20 cellular contexts compared by ENCODE assay signal in genomic region chr20:3275064-3275935, GRCh38. TPM values are rescaled to one million over a fixed set of nuclear protein-coding genes. Genes with fewer than 3 reads are reported as not detected.
DNase-seq lines count a peak whose midpoint lies in the region; ATAC-seq, FAIRE-seq and TF ChIP-seq lines count a peak whose summit lies in the region.
"Had no signal": no experiment of that assay in that cellular context is flagged by ENCODE, and none has a peak within 500 bp of the region (broad histone marks: within the 10 kb centered on the region; RNA-seq: fewer than 3 reads in every experiment).

No MANE protein-coding gene starts in this region.

- peak overlapping the region; percentile 9 for H3K9ac ChIP-seq in mesenchymal stem cell (ENCODE audit: low read length)

- H4K8ac ChIP-seq in mesenchymal stem cell (ENCODE audit: low read length): no peak overlapping the region

- FAIRE-seq in bronchial epithelial cell (lab: Jason Lieb, UNC): peak; percentile 70
- FAIRE-seq: A204.1 had no signal

- TF ChIP-seq CTCF in bronchial epithelial cell (IDR thresholded peaks at IDR 0.05; ENCODE audit: insufficient read depth, low read length, severe bottlenecking) (no peak), BE2C (IDR thresholded peaks at IDR 0.05; ENCODE audit: low read depth, low read length) (no peak)

- no peak overlapping the region for H2AK5ac ChIP-seq in mesenchymal stem cell (ENCODE audit: low read length, severe bottlenecking)

- no peak overlapping the region for H2AFZ ChIP-seq in mesenchymal stem cell (ENCODE audit: low read depth, low read length)
- H2AFZ ChIP-seq: GM23338 had no signal

- no peak overlapping the region for H4K91ac ChIP-seq in mesenchymal stem cell (ENCODE audit: low read length)

- peak; percentile 97 for DNase-seq in G401 (ENCODE audit: low spot score)
- peak; percentile 13 for DNase-seq in NCI-H82 treated with DMSO at 0.1 percent for 48 hours (lab: John Stamatoyannopoulos, UW; ENCODE audit: unreplicated experiment)
- DNase-seq in bronchial epithelial cell (ENCODE audit: low read depth): no peak
- no peak for DNase-seq in mesenchymal stem cell
- no peak for DNase-seq in BE2C
- DNase-seq: Caco-2; CD4-positive, alpha-beta T cell; GDM1; KG1; MV-4-11; NCI-H1417; NCI-H187; NCI-H526; Peyer's patch had no signal

- no peaks in the 10 kb centered on the region for H3K79me1 ChIP-seq in mesenchymal stem cell (replicated peaks; ENCODE audit: low read length, poor library complexity, severe bottlenecking)

- H3K4me1 ChIP-seq in mesenchymal stem cell (ENCODE audit: control insufficient read depth, insufficient read depth, low read depth, low read length): no peaks in the 10 kb centered on the region
- no peaks in the 10 kb centered on the region for H3K4me1 ChIP-seq in BE2C
- H3K4me1 ChIP-seq: Caco-2, Peyer's patch had no signal

- H3K27ac ChIP-seq in mesenchymal stem cell (ENCODE audit: low read length, poor library complexity, severe bottlenecking): no peak overlapping the region
- H3K27ac ChIP-seq: Peyer's patch had no signal

- no peak overlapping the region for H2BK5ac ChIP-seq in mesenchymal stem cell (ENCODE audit: low read depth, low read length, poor library complexity, severe bottlenecking)

- H3K4me3 ChIP-seq in bronchial epithelial cell (ENCODE audit: low read depth, low read length): no peak overlapping the region
- H3K4me3 ChIP-seq in mesenchymal stem cell (ENCODE audit: insufficient read depth in 1 of 2, low read depth in 1 of 2, low read length in 2 of 2): no peak overlapping the region
- H3K4me3 ChIP-seq in BE2C (ENCODE audit: low read depth, low read length): no peak overlapping the region
- H3K4me3 ChIP-seq: GM23338, Peyer's patch had no signal

- H3K27me3 ChIP-seq in bronchial epithelial cell (ENCODE audit: control insufficient read depth, insufficient read depth, low read length) (no peaks in the 10 kb centered on the region), mesenchymal stem cell (ENCODE audit: control insufficient read depth in 1 of 2, insufficient read depth in 1 of 2, low read length in 2 of 2) (no peaks in the 10 kb centered on the region), BE2C (no peaks in the 10 kb centered on the region)
- H3K27me3 ChIP-seq: Peyer's patch had no signal

- H2BK12ac ChIP-seq in mesenchymal stem cell (ENCODE audit: low read length in 2 of 2): no peak overlapping the region

- no peak overlapping the region for H2BK15ac ChIP-seq in mesenchymal stem cell (ENCODE audit: low read depth, poor library complexity, severe bottlenecking)

- ATAC-seq in GM21390 (IDR thresholded peaks at IDR 0.05; ENCODE audit: unreplicated experiment): no peak
- no peak for ATAC-seq in HG03457 (IDR thresholded peaks at IDR 0.05; ENCODE audit: unreplicated experiment)
- ATAC-seq: GM23338, HCT116, Right ventricle myocardium inferior had no signal

- H3K4me2 ChIP-seq in mesenchymal stem cell (ENCODE audit: low read length, poor library complexity, severe bottlenecking): no peak overlapping the region
- H3K4me2 ChIP-seq: GM23338 had no signal

- H3K14ac ChIP-seq in mesenchymal stem cell (ENCODE audit: low read length in 2 of 2): no peak overlapping the region

- H3K4ac ChIP-seq in mesenchymal stem cell (ENCODE audit: low read depth in 1 of 2, low read length in 2 of 2): no peak overlapping the region

- no peak overlapping the region for H3K18ac ChIP-seq in mesenchymal stem cell (ENCODE audit: low read depth in 1 of 2, low read length in 2 of 2)

- 93% methylated on average over 5 of the region's 5 CpGs for WGBS in mesenchymal stem cell

- H3K9me3 ChIP-seq in mesenchymal stem cell (ENCODE audit: control insufficient read depth, low read length) (no peaks in the 10 kb centered on the region), BE2C (no peaks in the 10 kb centered on the region)
- H3K9me3 ChIP-seq: Caco-2, Peyer's patch had no signal

- in situ Hi-C loops in G401 (cut with HindIII; ENCODE audit: low sequenced_read_pairs): no loop called here

- peaks cover 31% of the 10 kb centered on the region for H3K36me3 ChIP-seq in bronchial epithelial cell (ENCODE audit: control insufficient read depth, insufficient read depth, low read length)
- H3K36me3 ChIP-seq in mesenchymal stem cell (ENCODE audit: control insufficient read depth in 1 of 2, insufficient read depth in 2 of 2, low read depth in 1 of 2, low read length in 2 of 2): peaks cover 57 to 73% of the 10 kb centered on the region in 2 experiments
- no peaks in the 10 kb centered on the region; the same call in 1 of the 2 replicates for H3K36me3 ChIP-seq in BE2C

- H2BK120ac ChIP-seq in mesenchymal stem cell (ENCODE audit: low read depth, low read length): no peak overlapping the region

- no peak overlapping the region for H3K23ac ChIP-seq in mesenchymal stem cell (ENCODE audit: low read length in 2 of 2)

RNA-seq across cellular contexts. Expression of gene SLC4A11, which starts 36.3 kb away (rescaled TPM):
- total RNA-seq in G401 (2014; rRNA removed; shearing (Covaris generic)): 0.17 and 1.4 TPM in 2 replicates
- 3.2 and 5.1 TPM in 2 replicates for total RNA-seq in bronchial epithelial cell
- 1.8 TPM for polyA plus RNA-seq in mesenchymal stem cell (2013, experiment 1 of 2)
- 1.5 TPM for polyA plus RNA-seq in mesenchymal stem cell (2013, experiment 2 of 2)
- polyA plus RNA-seq in BE2C (2012; ENCODE audit: insufficient read depth, insufficient read length, low read depth): 0.31 TPM

Comparison
In these comparisons a context has a peak if more than half of its experiments do, and no peak if none do; other contexts are left out.
1. DNase-seq: peak in G401 (single experiment) and NCI-H82 treated with DMSO at 0.1 percent for 48 hours (single experiment); none in bronchial epithelial cell (single experiment), mesenchymal stem cell (single experiment) and BE2C (single experiment).